In genomic region chr13:102187313-102187712, GRCh38 we compare ENCODE assay signal across 10 cellular contexts.
"Had no signal": no experiment of that assay in that cellular context is flagged by ENCODE, and none has a peak within 500 bp of the region (broad histone marks: within the 10 kb centered on the region; RNA-seq: fewer than 3 reads in every experiment).

No MANE protein-coding gene starts in this region.

- H3K36me3 ChIP-seq: HAP-1 had no signal

- H3K27ac Mint-ChIP-seq: GM23338, H9, HFFc6 had no signal

- H3K27ac ChIP-seq: GM23248 had no signal

- ATAC-seq: GM23338, HCT116 had no signal

- H3K9ac ChIP-seq: GM23248 had no signal

- H3K4me2 ChIP-seq: GM23338 had no signal

- H3K4me3 ChIP-seq: GM23248, GM23338, HAP-1 had no signal

- H3K9me3 Mint-ChIP-seq: GM23338 had no signal

- H2AFZ ChIP-seq: GM23248, GM23338 had no signal

- H3K4me3 Mint-ChIP-seq: GM23338, H9, HFFc6 had no signal

- H3K9me3 ChIP-seq: HAP-1 had no signal

- H3K4me1 ChIP-seq: HAP-1 had no signal

- FAIRE-seq: H1 had no signal

- DNase-seq: GM23248, GOT3, H7, H9, HCEC 1CT, HFFc6 had no signal
